Comparison of ENCODE assay signal across 17 cellular contexts in genomic region chr12:113833422-113833821, GRCh38.
DNase-seq lines count a peak whose midpoint lies in the region; ATAC-seq and TF ChIP-seq lines count a peak whose summit lies in the region.
"Had no signal": no experiment of that assay in that cellular context is flagged by ENCODE, and none has a peak within 500 bp of the region (broad histone marks: within the 10 kb centered on the region; RNA-seq: fewer than 3 reads in every experiment).

No MANE protein-coding gene starts in this region.

- H3K56ac ChIP-seq in IMR-90 (ENCODE audit: extremely low read depth, insufficient read depth, low read length): no peak overlapping the region

- intact Hi-C loops in IMR-90 (cut with micrococcal nuclease): no loop called here
- intact Hi-C loops in activated T-helper 2 cell treated with anti-CD3 and anti-CD28 coated beads, Interferon-gamma antibody, Interleukin-2, Interleukin-4, amounts not matched to agents 10 μg/mL and 5 μg/mL and 100 μg/mL, durations not matched to agents 14 hours and 24 hours and 36 hours (cut with micrococcal nuclease): no loop called here
- intact Hi-C loops in natural killer cell (cut with micrococcal nuclease): no loop called here

- H2BK15ac ChIP-seq in IMR-90 (ENCODE audit: low read depth, low read length) (no peak overlapping the region), neuronal stem cell (ENCODE audit: low read length) (no peak overlapping the region)

- POLR2A ChIA-PET in IMR-90 (lab: Charles Lee; ENCODE audit: unreplicated experiment): no interaction called here

- H3K14ac ChIP-seq in IMR-90 (replicated peaks; ENCODE audit: low read depth, low read length) (no peak overlapping the region), neuronal stem cell (ENCODE audit: low read length) (no peak overlapping the region)

- no peaks in the 10 kb centered on the region for H3K4me1 Mint-ChIP-seq in activated T-helper 2 cell treated with anti-CD3 and anti-CD28 coated beads, Interferon-gamma antibody, Interleukin-2, Interleukin-4, amounts not matched to agents 10 μg/mL and 5 μg/mL and 100 μg/mL, durations not matched to agents 14 hours and 24 hours and 36 hours (ENCODE audit: low read depth)
- H3K4me1 Mint-ChIP-seq in naive B cell (peaks cover 0 to 10% (median 10%) of the 10 kb centered on the region in 3 donors), natural killer cell (peaks cover 0 to 4% of the 10 kb centered on the region in 2 donors)

- no peak overlapping the region for H2BK12ac ChIP-seq in neuronal stem cell (ENCODE audit: low read length)

- no peaks in the 10 kb centered on the region for H3K79me1 ChIP-seq in IMR-90 (ENCODE audit: low read depth in 1 of 2, low read length in 2 of 2)
- no peaks in the 10 kb centered on the region for H3K79me1 ChIP-seq in neuronal stem cell (ENCODE audit: low read depth, low read length)

- no peaks in the 10 kb centered on the region for H3K27me3 ChIP-seq in IMR-90 (ENCODE audit: control insufficient read depth, insufficient read depth, low read length)
- no peaks in the 10 kb centered on the region for H3K27me3 ChIP-seq in neuronal stem cell (ENCODE audit: control insufficient read depth in 3 of 3, insufficient read depth in 3 of 3, low read depth in 1 of 3, low read length in 3 of 3)
- H3K27me3 ChIP-seq: BLaER1 treated with 17β-estradiol and CSF1 and Interleukin-3, amounts not matched to agents 10 nM and 100 nM had no signal

- no peak overlapping the region for H2BK20ac ChIP-seq in IMR-90 (ENCODE audit: low read depth, low read length)

- no peaks in the 10 kb centered on the region for H4K20me1 ChIP-seq in IMR-90 (ENCODE audit: insufficient read depth, low read length)

- no peaks in the 10 kb centered on the region for H3K9me3 Mint-ChIP-seq in activated T-helper 2 cell treated with anti-CD3 and anti-CD28 coated beads, Interferon-gamma antibody, Interleukin-2, Interleukin-4, amounts not matched to agents 10 μg/mL and 5 μg/mL and 100 μg/mL, durations not matched to agents 14 hours and 24 hours and 36 hours
- H3K9me3 Mint-ChIP-seq in naive B cell: no peaks in the 10 kb centered on the region
- H3K9me3 Mint-ChIP-seq in natural killer cell: no peaks in the 10 kb centered on the region
- H3K9me3 Mint-ChIP-seq: CD4-positive, alpha-beta T cell; GM23338; H9 had no signal

- no peak overlapping the region for H3K4me3 Mint-ChIP-seq in activated T-helper 2 cell treated with anti-CD3 and anti-CD28 coated beads, Interferon-gamma antibody, Interleukin-2, Interleukin-4, amounts not matched to agents 10 μg/mL and 5 μg/mL and 100 μg/mL, durations not matched to agents 14 hours and 24 hours and 36 hours (ENCODE audit: low read depth)
- peak overlapping the region in 1 of 8 donors; percentile 16 for H3K4me3 Mint-ChIP-seq in naive B cell
- H3K4me3 Mint-ChIP-seq in natural killer cell: no peak overlapping the region
- H3K4me3 Mint-ChIP-seq: CD4-positive, alpha-beta T cell; GM23338; H9 had no signal

- no peaks in the 10 kb centered on the region for H3K9me1 ChIP-seq in IMR-90 (ENCODE audit: insufficient read depth, low read length)

- H3K27ac ChIP-seq in IMR-90 (ENCODE audit: insufficient read depth, low read length): no peak overlapping the region
- no peak overlapping the region for H3K27ac ChIP-seq in neuronal stem cell (replicated peaks; ENCODE audit: low read length)
- H3K27ac ChIP-seq: 22Rv1; BLaER1 treated with 17β-estradiol and CSF1 and Interleukin-3, amounts not matched to agents 10 nM and 100 nM had no signal

- H3K18ac ChIP-seq in IMR-90 (ENCODE audit: low read depth, low read length) (no peak overlapping the region), neuronal stem cell (ENCODE audit: low read length) (no peak overlapping the region)

- no peaks in the 10 kb centered on the region for H3K9me3 ChIP-seq in IMR-90 (ENCODE audit: control insufficient read depth, insufficient read depth, low read length)
- H3K9me3 ChIP-seq in neuronal stem cell (replicated peaks in 1 of 2; ENCODE audit: control insufficient read depth in 2 of 2, insufficient read depth in 1 of 2, low read depth in 1 of 2, low read length in 2 of 2): no peaks in the 10 kb centered on the region
- H3K9me3 ChIP-seq: BLaER1 treated with 17β-estradiol and CSF1 and Interleukin-3, amounts not matched to agents 10 nM and 100 nM had no signal

- TF ChIP-seq CTCF in IMR-90 (conservative IDR thresholded peaks at IDR 0.05; ENCODE audit: low read depth, low read length) (no peak), natural killer cell (IDR thresholded peaks at IDR 0.05) (no peak)

- no peak for TF ChIP-seq POLR2A in IMR-90 (IDR thresholded peaks at IDR 0.05; ENCODE audit: low read depth, low read length)

- H3K9ac ChIP-seq in IMR-90 (ENCODE audit: low read depth, low read length) (no peak overlapping the region), neuronal stem cell (ENCODE audit: low read depth, low read length, poor library complexity) (no peak overlapping the region)
- H3K9ac ChIP-seq: BLaER1 treated with 17β-estradiol and CSF1 and Interleukin-3, amounts not matched to agents 10 nM and 100 nM had no signal

- no peak overlapping the region for H2BK120ac ChIP-seq in IMR-90 (ENCODE audit: low read depth, low read length)
- H2BK120ac ChIP-seq in neuronal stem cell (ENCODE audit: low read depth, low read length): no peak overlapping the region

- no peak overlapping the region for H2AFZ ChIP-seq in IMR-90 (replicated peaks; ENCODE audit: low read length, poor library complexity)
- no peak overlapping the region for H2AFZ ChIP-seq in neuronal stem cell (ENCODE audit: low read length)
- H2AFZ ChIP-seq: GM23338 had no signal

- H2BK5ac ChIP-seq in IMR-90 (ENCODE audit: low read depth, low read length, poor library complexity, severe bottlenecking) (no peak overlapping the region), neuronal stem cell (ENCODE audit: low read length) (no peak overlapping the region)

- H3K36me3 ChIP-seq in IMR-90 (ENCODE audit: control insufficient read depth, insufficient read depth, low read length) (no peaks in the 10 kb centered on the region), neuronal stem cell (replicated peaks in 1 of 2; ENCODE audit: control insufficient read depth in 2 of 2, insufficient read depth in 2 of 2, low read length in 2 of 2) (no peaks in the 10 kb centered on the region)

- CTCF ChIA-PET in IMR-90 (lab: Yijun Ruan, JAX): no interaction called here

- DNase-seq in NCI-H1436 (lab: John Stamatoyannopoulos, UW): peak; percentile 31
- DNase-seq in NCI-H1436 treated with DMSO at 0.1 percent for 48 hours (lab: John Stamatoyannopoulos, UW): no peak
- DNase-seq in IMR-90: no peak
- no peak for DNase-seq in activated T-helper 2 cell treated with anti-CD3 and anti-CD28 coated beads, Interferon-gamma antibody, Interleukin-2, Interleukin-4, amounts not matched to agents 10 μg/mL and 5 μg/mL and 100 μg/mL, durations not matched to agents 14 hours and 24 hours and 36 hours (ENCODE audit: low spot score)
- no peak for DNase-seq in naive B cell
- DNase-seq in neuronal stem cell (ENCODE audit: low spot score): no peak
- DNase-seq in natural killer cell: no peak
- no peak for DNase-seq in NCI-H524 (lab: John Stamatoyannopoulos, UW)
- DNase-seq: AML-193; Calu3; CD4-positive, alpha-beta T cell; DMS 273 treated with DMSO at 0.1 percent for 48 hours; H9 had no signal

- no peak overlapping the region for H2AK9ac ChIP-seq in IMR-90 (replicated peaks; ENCODE audit: low read depth, low read length, poor library complexity)

- no peak overlapping the region for H2AK5ac ChIP-seq in IMR-90 (ENCODE audit: low read depth, low read length)
- H2AK5ac ChIP-seq in neuronal stem cell (ENCODE audit: low read depth, low read length): no peak overlapping the region

- peak overlapping the region; percentile 24 for H3K27ac Mint-ChIP-seq in activated T-helper 2 cell treated with anti-CD3 and anti-CD28 coated beads, Interferon-gamma antibody, Interleukin-2, Interleukin-4, amounts not matched to agents 10 μg/mL and 5 μg/mL and 100 μg/mL, durations not matched to agents 14 hours and 24 hours and 36 hours
- H3K27ac Mint-ChIP-seq in naive B cell (peak overlapping the region in 4 of 6 donors; percentile 30 to 53 (median 40)), natural killer cell (no peak overlapping the region)
- H3K27ac Mint-ChIP-seq: CD4-positive, alpha-beta T cell; GM23338 had no signal

- dilution Hi-C loops in IMR-90 (cut with HindIII; ENCODE audit: low sequenced_read_pairs, unreplicated experiment): no loop called here

- H3K23ac ChIP-seq in IMR-90 (ENCODE audit: low read depth, low read length): no peak overlapping the region
- H3K23ac ChIP-seq in neuronal stem cell (ENCODE audit: low read depth, low read length, poor library complexity): no peak overlapping the region

- TF ChIP-seq RAD21 in IMR-90 (IDR thresholded peaks at IDR 0.05; ENCODE audit: low read length): no peak

- H4K5ac ChIP-seq in IMR-90 (ENCODE audit: low read depth, low read length): no peak overlapping the region

- ATAC-seq in IMR-90 (ENCODE audit: low read depth): no peak
- no peak for ATAC-seq in naive B cell (ENCODE audit: low read depth in 2 of 2)
- no peak for ATAC-seq in natural killer cell
- ATAC-seq: GM12878, GM23338 had no signal

- H4K91ac ChIP-seq in IMR-90 (ENCODE audit: insufficient read depth, low read depth, low read length) (no peak overlapping the region), neuronal stem cell (ENCODE audit: low read depth, low read length, poor library complexity) (no peak overlapping the region)

- no peak overlapping the region for H3K4me2 ChIP-seq in IMR-90 (ENCODE audit: low read depth, low read length)
- H3K4me2 ChIP-seq in neuronal stem cell (ENCODE audit: insufficient read depth, low read length, poor library complexity, severe bottlenecking): no peak overlapping the region
- H3K4me2 ChIP-seq: GM23338 had no signal

- WGBS in IMR-90 (ENCODE audit: extremely low coverage in 2 of 2, insufficient read length in 1 of 2), 2 experiments: 100% methylated on average over 1 of the region's 3 CpGs; no CpG with 5 or more reads in 1 of the 2 experiments
- WGBS in neuronal stem cell (ENCODE audit: extremely low coverage in 2 of 2, insufficient read length in 2 of 2, insufficient replicate concordance in 1 of 2), 2 donors: no CpG with 5 or more reads among the region's 3 CpGs

- peaks cover 12% of the 10 kb centered on the region; the same call in 1 of the 2 replicates for H3K4me1 ChIP-seq in IMR-90 (ENCODE audit: control insufficient read depth, insufficient read depth, low read length)
- peaks cover 11 to 17% of the 10 kb centered on the region in 2 donors for H3K4me1 ChIP-seq in neuronal stem cell (ENCODE audit: control insufficient read depth in 2 of 2, insufficient read depth in 1 of 2, low read depth in 1 of 2, low read length in 2 of 2)

- BruUV-seq in IMR-90 (replicated peaks; lab: Mats Ljungman, UMichigan): no TSS peak

- in situ Hi-C loops in IMR-90 (cut with MboI; ENCODE audit: low sequenced_read_pairs): no loop called here

- no peak overlapping the region for H4K8ac ChIP-seq in IMR-90 (ENCODE audit: low read depth in 2 of 2, low read length in 2 of 2)
- H4K8ac ChIP-seq in neuronal stem cell (ENCODE audit: low read depth, low read length): no peak overlapping the region

- no peaks in the 10 kb centered on the region for H3K36me3 Mint-ChIP-seq in activated T-helper 2 cell treated with anti-CD3 and anti-CD28 coated beads, Interferon-gamma antibody, Interleukin-2, Interleukin-4, amounts not matched to agents 10 μg/mL and 5 μg/mL and 100 μg/mL, durations not matched to agents 14 hours and 24 hours and 36 hours (ENCODE audit: low read depth)
- H3K36me3 Mint-ChIP-seq in naive B cell: peaks cover 0 to 6% of the 10 kb centered on the region in 2 donors
- H3K36me3 Mint-ChIP-seq in natural killer cell: no peaks in the 10 kb centered on the region

- H3K4ac ChIP-seq in IMR-90 (ENCODE audit: low read depth, low read length) (no peak overlapping the region), neuronal stem cell (ENCODE audit: low read length) (no peak overlapping the region)

- no peaks in the 10 kb centered on the region for H3K27me3 Mint-ChIP-seq in activated T-helper 2 cell treated with anti-CD3 and anti-CD28 coated beads, Interferon-gamma antibody, Interleukin-2, Interleukin-4, amounts not matched to agents 10 μg/mL and 5 μg/mL and 100 μg/mL, durations not matched to agents 14 hours and 24 hours and 36 hours (ENCODE audit: low read depth)
- H3K27me3 Mint-ChIP-seq in naive B cell (no peaks in the 10 kb centered on the region), natural killer cell (ENCODE audit: low read depth in 2 of 2) (no peaks in the 10 kb centered on the region)
- H3K27me3 Mint-ChIP-seq: CD4-positive, alpha-beta T cell had no signal

- H3K4me3 ChIP-seq in IMR-90 (ENCODE audit: insufficient read depth, low read depth, low read length) (no peak overlapping the region), neuronal stem cell (ENCODE audit: low read length in 2 of 2) (no peak overlapping the region)
- H3K4me3 ChIP-seq: BLaER1 treated with 17β-estradiol and CSF1 and Interleukin-3, amounts not matched to agents 10 nM and 100 nM; GM12878; GM23338 had no signal

Comparison
In these comparisons a context has a peak if more than half of its experiments do, and no peak if none do; other contexts are left out.
1. H3K27ac Mint-ChIP-seq: peak in activated T-helper 2 cell treated with anti-CD3 and anti-CD28 coated beads, Interferon-gamma antibody, Interleukin-2, Interleukin-4, amounts not matched to agents 10 μg/mL and 5 μg/mL and 100 μg/mL, durations not matched to agents 14 hours and 24 hours and 36 hours (single experiment) and naive B cell (4 of 6); none in natural killer cell (0 of 2).